ENCODE assay signal across 25 cellular contexts in the genomic region with DNA sequence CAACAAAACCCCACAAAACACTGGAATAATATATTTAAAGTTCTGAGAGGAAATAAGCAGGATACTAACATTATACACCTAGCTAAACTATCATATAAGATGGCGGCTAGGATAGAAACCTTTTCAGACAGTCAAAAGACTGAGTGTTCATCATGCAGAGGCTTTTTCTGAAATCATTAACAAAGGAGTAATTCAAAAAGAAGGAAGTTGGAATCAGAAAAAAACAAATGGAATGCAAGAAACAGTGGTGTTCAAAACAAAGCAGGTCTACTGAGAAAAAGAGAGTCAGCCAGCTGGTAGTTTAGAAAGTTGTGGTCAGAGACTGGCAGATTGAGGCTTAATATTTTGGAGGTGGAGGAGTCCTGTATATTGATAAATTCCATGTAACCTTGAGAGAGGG. TPM values are rescaled to one million over a fixed set of nuclear protein-coding genes. Genes with fewer than 3 reads are reported as not detected.
A peak's percentile ranks its signal among the peaks of the same experiment; 100 is the strongest.
DNase-seq lines count a peak whose midpoint lies in the region; ATAC-seq, FAIRE-seq and TF ChIP-seq lines count a peak whose summit lies in the region.
"Had no signal": no experiment of that assay in that cellular context is flagged by ENCODE, and none has a peak within 500 bp of the region (broad histone marks: within the 10 kb centered on the region; RNA-seq: fewer than 3 reads in every experiment).

No MANE protein-coding gene starts in this region.

- peak overlapping the region; percentile 25 to 29 for H3K27ac ChIP-seq in breast epithelium
- H3K27ac ChIP-seq in mammary epithelial cell (ENCODE audit: insufficient read depth, low read depth, low read length) = no peak overlapping the region
- no peak overlapping the region for H3K27ac ChIP-seq in K562 (ENCODE audit: extremely low read depth, low read depth, low read length)
- H3K27ac ChIP-seq in caudate nucleus (ENCODE audit: low read depth, low read length) = no peak overlapping the region
- H3K27ac ChIP-seq: A549; BLaER1 treated with 17β-estradiol and CSF1 and Interleukin-3, amounts not matched to agents 10 nM and 100 nM had no signal

- TF ChIP-seq CTCF in breast epithelium (IDR thresholded peaks at IDR 0.05) (no peak), mammary epithelial cell (conservative IDR thresholded peaks at IDR 0.05 in 1 of 2, IDR thresholded peaks at IDR 0.05 in 1 of 2; ENCODE audit: extremely low read depth in 1 of 2, insufficient read depth in 1 of 2, low read depth in 1 of 2, low read length in 2 of 2) (no peak), K562 (IDR thresholded peaks at IDR 0.05 in 2 of 3, conservative IDR thresholded peaks at IDR 0.05 in 1 of 3; ENCODE audit: insufficient read depth in 2 of 3, low read depth in 1 of 3, low read length in 3 of 3) (no peak), neural crest cell (conservative IDR thresholded peaks at IDR 0.05) (no peak)

- intact Hi-C loops in breast epithelium (cut with DNase I; ENCODE audit: low total_unique reads) (no loop called here), mammary epithelial cell (cut with micrococcal nuclease) (no loop called here), K562 (cut with micrococcal nuclease) (no loop called here)

- H3K4me2 ChIP-seq in mammary epithelial cell (ENCODE audit: insufficient read depth, low read depth, low read length) = no peak overlapping the region
- no peak overlapping the region for H3K4me2 ChIP-seq in K562 (ENCODE audit: insufficient read depth, low read length)
- H3K4me2 ChIP-seq: A549; BLaER1 treated with 17β-estradiol and CSF1 and Interleukin-3, amounts not matched to agents 10 nM and 100 nM had no signal

- no peak overlapping the region for H3K9ac ChIP-seq in mammary epithelial cell (ENCODE audit: insufficient read depth, low read length)
- no peak overlapping the region for H3K9ac ChIP-seq in K562 (ENCODE audit: insufficient read depth in 1 of 2, low read depth in 2 of 2, low read length in 2 of 2)
- H3K9ac ChIP-seq: BLaER1 treated with 17β-estradiol and CSF1 and Interleukin-3, amounts not matched to agents 10 nM and 100 nM had no signal

- H3K27ac Mint-ChIP-seq in neural crest cell (ENCODE audit: unreplicated experiment) = peak overlapping the region; percentile 73
- H3K27ac Mint-ChIP-seq: CD14-positive monocyte; CD4-positive, alpha-beta T cell; HFFc6 had no signal

- no peak overlapping the region for H3K4me3 ChIP-seq in breast epithelium
- H3K4me3 ChIP-seq in mammary epithelial cell (replicated peaks in 1 of 3; ENCODE audit: insufficient read depth in 1 of 3, low read depth in 2 of 3, low read length in 3 of 3) = no peak overlapping the region
- H3K4me3 ChIP-seq in K562 = no peak overlapping the region
- H3K4me3 ChIP-seq: A549; BLaER1 treated with 17β-estradiol and CSF1 and Interleukin-3, amounts not matched to agents 10 nM and 100 nM; HAP-1 had no signal

- POLR2A ChIA-PET in K562 (lab: Yijun Ruan, JAX) = no interaction called here

- TF ChIP-seq POLR2A in breast epithelium (IDR thresholded peaks at IDR 0.05) = no peak
- no peak for TF ChIP-seq POLR2A in K562 (conservative IDR thresholded peaks at IDR 0.05)

- no peaks in the 10 kb centered on the region for H3K27me3 Mint-ChIP-seq in neural crest cell (ENCODE audit: low read depth)
- H3K27me3 Mint-ChIP-seq: CD4-positive, alpha-beta T cell; CD8-positive, alpha-beta memory T cell had no signal

- dilution Hi-C loops in mammary epithelial cell (cut with HindIII; ENCODE audit: low sequenced_read_pairs) = no loop called here

- DNase-seq in breast epithelium (ENCODE audit: low spot score in 2 of 2) (no peak), mammary epithelial cell (no peak), K562 (ENCODE audit: extremely low read depth in 1 of 4, low spot score in 3 of 4) (no peak), neural crest cell (ENCODE audit: low read depth, low spot score) (no peak), NCI-H1105 treated with DMSO at 0.1 percent for 48 hours (lab: John Stamatoyannopoulos, UW) (no peak), caudate nucleus (lab: John Stamatoyannopoulos, UW) (no peak)
- DNase-seq: 8988T; ACHN; AML-193; BE2C; CD4-positive, alpha-beta T cell; CD8-positive, alpha-beta memory T cell; COR-L47; DMS153; DND-41; GOT3; HFFc6 had no signal

- H3K27me3 ChIP-seq in breast epithelium (no peaks in the 10 kb centered on the region), mammary epithelial cell (ENCODE audit: insufficient read depth, low read length) (no peaks in the 10 kb centered on the region), K562 (ENCODE audit: control insufficient read depth in 2 of 2, insufficient read depth in 2 of 2, low read length in 2 of 2) (peaks cover 0 to 4% of the 10 kb centered on the region in 2 experiments; a peak in 3 of 5 replicates)
- H3K27me3 ChIP-seq: BE2C; BLaER1 treated with 17β-estradiol and CSF1 and Interleukin-3, amounts not matched to agents 10 nM and 100 nM had no signal

- H3K79me2 ChIP-seq in mammary epithelial cell (ENCODE audit: insufficient read depth, low read length) = no peaks in the 10 kb centered on the region
- H3K79me2 ChIP-seq in K562 (ENCODE audit: control insufficient read depth, insufficient read depth, low read length) = no peaks in the 10 kb centered on the region

- H3K36me3 Mint-ChIP-seq in neural crest cell (ENCODE audit: low read depth) = peaks cover 2% of the 10 kb centered on the region
- H3K36me3 Mint-ChIP-seq: CD14-positive monocyte had no signal

- WGBS in mammary epithelial cell (ENCODE audit: low coverage, missing lambda C conversion rate) = 40% methylated on average over 1 of the region's 1 CpG
- WGBS in K562 (ENCODE audit: insufficient coverage, low coverage, missing lambda C conversion rate) = 0% methylated on average over 1 of the region's 1 CpG

- no peak for ATAC-seq in K562
- no peak for ATAC-seq in HG03439 (IDR thresholded peaks at IDR 0.05; ENCODE audit: unreplicated experiment)
- ATAC-seq: A549 had no signal

- TF ChIP-seq RAD21 in K562 (CRISPR knock-in tag; conservative IDR thresholded peaks at IDR 0.05 in 1 of 2, IDR thresholded peaks at IDR 0.05 in 1 of 2) = no peak

- FAIRE-seq in K562 (lab: Jason Lieb, UNC) = no peak
- FAIRE-seq: A549, G401.6, GM12892, H54 had no signal

- H3K9me3 ChIP-seq in breast epithelium (peaks cover 0 to 19% of the 10 kb centered on the region in 2 donors), mammary epithelial cell (replicated peaks; ENCODE audit: insufficient read depth, low read length) (no peaks in the 10 kb centered on the region), K562 (replicated peaks; ENCODE audit: control insufficient read depth, insufficient read depth, low read depth, low read length) (peaks cover 3% of the 10 kb centered on the region)
- H3K9me3 ChIP-seq: A549, BE2C, HAP-1 had no signal

- H3K9me3 Mint-ChIP-seq in neural crest cell = peaks cover 14% of the 10 kb centered on the region

- H2AFZ ChIP-seq in mammary epithelial cell (ENCODE audit: low read depth, low read length) (no peak overlapping the region), K562 (ENCODE audit: low read depth, low read length) (no peak overlapping the region)

- H3K4me1 Mint-ChIP-seq in neural crest cell = no peaks in the 10 kb centered on the region
- H3K4me1 Mint-ChIP-seq: CD14-positive monocyte had no signal

- no peak overlapping the region for H3K4me3 Mint-ChIP-seq in neural crest cell
- H3K4me3 Mint-ChIP-seq: CD14-positive monocyte; CD4-positive, alpha-beta T cell; CD8-positive, alpha-beta memory T cell; HFFc6 had no signal

- H3K36me3 ChIP-seq in breast epithelium (no peaks in the 10 kb centered on the region), mammary epithelial cell (ENCODE audit: insufficient read depth, low read length) (no peaks in the 10 kb centered on the region), K562 (ENCODE audit: control insufficient read depth, insufficient read depth, low read length) (no peaks in the 10 kb centered on the region)
- H3K36me3 ChIP-seq: BE2C; BLaER1 treated with 17β-estradiol and CSF1 and Interleukin-3, amounts not matched to agents 10 nM and 100 nM; HAP-1 had no signal

- BruUV-seq in mammary epithelial cell (replicated peaks; lab: Mats Ljungman, UMichigan) (no TSS peak), K562 (replicated peaks; lab: Mats Ljungman, UMichigan) (no TSS peak)

- no peaks in the 10 kb centered on the region for H3K9me1 ChIP-seq in K562 (ENCODE audit: control insufficient read depth, insufficient read depth, low read length)

- in situ Hi-C loops in mammary epithelial cell (cut with MboI; ENCODE audit: low sequenced_read_pairs in 2 of 2) (no loop called here), K562 (cut with MboI) (no loop called here)

- CTCF ChIA-PET in mammary epithelial cell (lab: Charles Lee; ENCODE audit: low non-redundant PET) (no interaction called here), K562 (lab: Yijun Ruan, JAX; ENCODE audit: low intra/inter-chr PET ratio) (no interaction called here)

- H4K20me1 ChIP-seq in mammary epithelial cell (ENCODE audit: insufficient read depth, low read length) (no peaks in the 10 kb centered on the region), K562 (replicated peaks; ENCODE audit: control insufficient read depth, insufficient read depth, low read length) (no peaks in the 10 kb centered on the region)
- H4K20me1 ChIP-seq: BLaER1 treated with 17β-estradiol and CSF1 and Interleukin-3, amounts not matched to agents 10 nM and 100 nM had no signal

- no peak for TF ChIP-seq EP300 in K562 (IDR thresholded peaks at IDR 0.05; ENCODE audit: low read length)

- no peaks in the 10 kb centered on the region for H3K4me1 ChIP-seq in breast epithelium
- no peaks in the 10 kb centered on the region for H3K4me1 ChIP-seq in mammary epithelial cell (ENCODE audit: insufficient read depth, low read length)
- no peaks in the 10 kb centered on the region for H3K4me1 ChIP-seq in K562 (replicated peaks in 1 of 2; ENCODE audit: control insufficient read depth in 2 of 2, insufficient read depth in 2 of 2, low read length in 2 of 2)
- H3K4me1 ChIP-seq: A549; BE2C; BLaER1 treated with 17β-estradiol and CSF1 and Interleukin-3, amounts not matched to agents 10 nM and 100 nM; HAP-1 had no signal

RNA-seq across cellular contexts. Expression of a gene that starts 30.1 kb away (rescaled TPM):
- total RNA-seq in breast epithelium = 100 to 1,000 TPM in 2 of 3 donors, 10 to 100 TPM in 1; 73.8 to 111 (median 107) TPM
- 10 to 100 TPM; 27.8 to 54.3 TPM for total RNA-seq in mammary epithelial cell
- 13.3 TPM for polyA plus RNA-seq in mammary epithelial cell
- polyA minus RNA-seq in mammary epithelial cell = 38.1 TPM
- total RNA-seq in K562 (2011; cell fraction: chromatin; rRNA removed; ENCODE audit: low replicate concordance) = 31.4 and 53.6 TPM in 2 replicates
- 16.0 and 23.7 TPM in 2 replicates for total RNA-seq in K562 (2011; cell fraction: nucleolus; rRNA removed)
- total RNA-seq in K562 (2011; cell fraction: nucleoplasm; rRNA removed) = 32.6 and 63.1 TPM in 2 replicates
- total RNA-seq in K562 (2014; rRNA removed) = 10.1 and 16.6 TPM in 2 replicates
- total RNA-seq in K562 (2014; rRNA removed; fragmentation: Illumina TruSeq; extraction: Trizol) = 26.7 and 28.6 TPM in 2 replicates
- total RNA-seq in K562 (2015; rRNA removed; fragmentation: Illumina TruSeq; extraction: Trizol) = 23.1 and 23.8 TPM in 2 replicates
- total RNA-seq in K562 (2021) = 26.7 and 27.1 TPM in 2 replicates
- polyA plus RNA-seq in K562 (2011; rRNA removed) = 17.2 and 27.1 TPM in 2 replicates
- 9.7 and 10.1 TPM in 2 replicates for polyA plus RNA-seq in K562 (2011; cell fraction: cytosol; rRNA removed)
- 27.3 and 40.7 TPM in 2 replicates for polyA plus RNA-seq in K562 (2011; cell fraction: nucleus; rRNA removed)
- 10.0 and 14.2 TPM in 2 replicates for polyA plus RNA-seq in K562 (2012)
- 16.4 and 17.3 TPM in 2 replicates for polyA plus RNA-seq in K562 (2014; fragmentation: Illumina TruSeq; extraction: Trizol)
- 1 to 10 TPM; 4.7 to 8.3 TPM for polyA plus RNA-seq in K562 (2014; fragmentation: Nextera tagmentation; extraction: Ambion mirVana)
- 12.1 and 12.3 TPM in 2 replicates for polyA plus RNA-seq in K562 (2014; rRNA removed)
- polyA minus RNA-seq in K562 (2011; rRNA and poly(A)+ RNA removed) = 78.9 and 105 TPM in 2 replicates
- polyA minus RNA-seq in K562 (2011; cell fraction: cytosol; rRNA and poly(A)+ RNA removed) = 20.0 and 47.9 TPM in 2 replicates
- polyA minus RNA-seq in K562 (2011; cell fraction: nucleus; rRNA and poly(A)+ RNA removed) = 27.6 and 31.1 TPM in 2 replicates
- 27.5 and 28.1 TPM in 2 replicates for total RNA-seq in neural crest cell

Comparison
In these comparisons a context has a peak if more than half of its experiments do, and no peak if none do; other contexts are left out.
1. H3K27ac ChIP-seq: peak in breast epithelium (2 of 2); none in mammary epithelial cell (single experiment), K562 (single experiment) and caudate nucleus (single experiment).